Comparison of ENCODE assay signal across 1 cellular context in genomic region chr3:183897606-183898384, GRCh38.
TF ChIP-seq lines count a peak whose summit lies in the region.

No MANE protein-coding gene starts in this region.

TF ChIP-seq in GM12878, 131 proteins besides CTCF, POLR2A, EP300 and RAD21:
- TF ChIP-seq NFYA (IDR thresholded peaks at IDR 0.05; ENCODE audit: borderline replicate concordance, low read depth, low read length) (no peak), JUNB (IDR thresholded peaks at IDR 0.05) (peak; percentile 30), TBL1XR1 (IDR thresholded peaks at IDR 0.05; ENCODE audit: low read depth, low read length) (no peak)
